ENCODE assay signal across 1 cellular context in the genomic region with DNA sequence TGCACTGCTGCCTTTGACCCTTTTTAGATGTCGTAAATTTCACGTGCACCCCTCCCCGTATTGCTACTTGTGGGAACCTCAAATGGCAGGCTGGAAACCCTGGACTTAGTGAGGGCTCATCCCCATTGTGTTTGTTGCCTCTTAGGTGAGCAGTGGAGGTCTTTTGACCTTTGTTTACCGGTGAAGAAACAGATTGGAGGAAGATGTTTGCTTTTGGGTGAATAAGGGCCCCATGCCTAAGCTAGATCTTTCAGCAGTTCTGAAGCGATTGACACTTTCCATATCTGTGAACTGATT.
TF ChIP-seq lines count a peak whose summit lies in the region.

No MANE protein-coding gene starts in this region.

TF ChIP-seq in GM12878, 131 proteins besides CTCF, POLR2A, EP300 and RAD21:
- TF ChIP-seq DPF2 (IDR thresholded peaks at IDR 0.05) (no peak), SREBF1 (IDR thresholded peaks at IDR 0.05; ENCODE audit: low read length) (0 out of 2 replicates have a peak, but pooled peaks have one; percentile 65), BHLHE40 (IDR thresholded peaks at IDR 0.05; ENCODE audit: borderline replicate concordance in 1 of 2, low read depth in 2 of 2, low read length in 1 of 2) (peak in 1 of 2 experiments; percentile 83; a peak in 1 of 4 replicates), JUNB (IDR thresholded peaks at IDR 0.05) (no peak), NR2F1 (conservative IDR thresholded peaks at IDR 0.05) (no peak), TBL1XR1 (IDR thresholded peaks at IDR 0.05; ENCODE audit: low read depth, low read length) (no peak), KDM1A (IDR thresholded peaks at IDR 0.05; ENCODE audit: borderline replicate concordance) (no peak), SMC3 (IDR thresholded peaks at IDR 0.05; ENCODE audit: borderline replicate concordance, low read length) (no peak), SP1 (IDR thresholded peaks at IDR 0.05; ENCODE audit: low read depth, low read length) (peak; percentile 9), RB1 (IDR thresholded peaks at IDR 0.05; ENCODE audit: borderline replicate concordance) (no peak), ESRRA (IDR thresholded peaks at IDR 0.05; ENCODE audit: low read length) (no peak)
- TF ChIP-seq, protein P1, sequence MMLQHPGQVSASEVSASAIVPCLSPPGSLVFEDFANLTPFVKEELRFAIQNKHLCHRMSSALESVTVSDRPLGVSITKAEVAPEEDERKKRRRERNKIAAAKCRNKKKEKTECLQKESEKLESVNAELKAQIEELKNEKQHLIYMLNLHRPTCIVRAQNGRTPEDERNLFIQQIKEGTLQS (IDR thresholded peaks at IDR 0.05; ENCODE audit: borderline replicate concordance, extremely low read depth, low read depth, low read length): no peak
- TF ChIP-seq, protein P2, sequence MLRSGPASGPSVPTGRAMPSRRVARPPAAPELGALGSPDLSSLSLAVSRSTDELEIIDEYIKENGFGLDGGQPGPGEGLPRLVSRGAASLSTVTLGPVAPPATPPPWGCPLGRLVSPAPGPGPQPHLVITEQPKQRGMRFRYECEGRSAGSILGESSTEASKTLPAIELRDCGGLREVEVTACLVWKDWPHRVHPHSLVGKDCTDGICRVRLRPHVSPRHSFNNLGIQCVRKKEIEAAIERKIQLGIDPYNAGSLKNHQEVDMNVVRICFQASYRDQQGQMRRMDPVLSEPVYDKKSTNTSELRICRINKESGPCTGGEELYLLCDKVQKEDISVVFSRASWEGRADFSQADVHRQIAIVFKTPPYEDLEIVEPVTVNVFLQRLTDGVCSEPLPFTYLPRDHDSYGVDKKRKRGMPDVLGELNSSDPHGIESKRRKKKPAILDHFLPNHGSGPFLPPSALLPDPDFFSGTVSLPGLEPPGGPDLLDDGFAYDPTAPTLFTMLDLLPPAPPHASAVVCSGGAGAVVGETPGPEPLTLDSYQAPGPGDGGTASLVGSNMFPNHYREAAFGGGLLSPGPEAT (IDR thresholded peaks at IDR 0.05; ENCODE audit: low read depth): peak; percentile 97; the same call in 1 of the 2 replicates
- TF ChIP-seq, protein P3, sequence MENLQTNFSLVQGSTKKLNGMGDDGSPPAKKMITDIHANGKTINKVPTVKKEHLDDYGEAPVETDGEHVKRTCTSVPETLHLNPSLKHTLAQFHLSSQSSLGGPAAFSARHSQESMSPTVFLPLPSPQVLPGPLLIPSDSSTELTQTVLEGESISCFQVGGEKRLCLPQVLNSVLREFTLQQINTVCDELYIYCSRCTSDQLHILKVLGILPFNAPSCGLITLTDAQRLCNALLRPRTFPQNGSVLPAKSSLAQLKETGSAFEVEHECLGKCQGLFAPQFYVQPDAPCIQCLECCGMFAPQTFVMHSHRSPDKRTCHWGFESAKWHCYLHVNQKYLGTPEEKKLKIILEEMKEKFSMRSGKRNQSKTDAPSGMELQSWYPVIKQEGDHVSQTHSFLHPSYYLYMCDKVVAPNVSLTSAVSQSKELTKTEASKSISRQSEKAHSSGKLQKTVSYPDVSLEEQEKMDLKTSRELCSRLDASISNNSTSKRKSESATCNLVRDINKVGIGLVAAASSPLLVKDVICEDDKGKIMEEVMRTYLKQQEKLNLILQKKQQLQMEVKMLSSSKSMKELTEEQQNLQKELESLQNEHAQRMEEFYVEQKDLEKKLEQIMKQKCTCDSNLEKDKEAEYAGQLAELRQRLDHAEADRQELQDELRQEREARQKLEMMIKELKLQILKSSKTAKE (IDR thresholded peaks at IDR 0.05; ENCODE audit: low read depth, poor library complexity, severe bottlenecking): peak; percentile 76
TF ChIP-seq in GM12878: peak in this region for 5.
